Comparison of ENCODE assay signal across 25 cellular contexts in genomic region chr6:150589828-150590227, GRCh38.
"Had no signal": no experiment of that assay in that cellular context is flagged by ENCODE, and none has a peak within 500 bp of the region (broad histone marks: within the 10 kb centered on the region; RNA-seq: fewer than 3 reads in every experiment).

No MANE protein-coding gene starts in this region.

- H3K4me1 Mint-ChIP-seq: naive thymus-derived CD4-positive, alpha-beta T cell had no signal

- H3K4me3 Mint-ChIP-seq: endodermal cell; naive thymus-derived CD4-positive, alpha-beta T cell; nephron had no signal

- H2AFZ ChIP-seq: hepatocyte had no signal

- H3K27me3 Mint-ChIP-seq: stimulated activated memory B cell treated with anti-CD40 and anti-IgM and Interleukin-4, amounts not matched to agents 10 μg/mL and 1 μg/mL and 100 μg/mL, for 72 hours had no signal

- DNase-seq: effector CD8-positive, alpha-beta T cell; endodermal cell; heart left ventricle; left cardiac atrium; left ventricle myocardium superior; lower lobe of right lung; naive thymus-derived CD4-positive, alpha-beta T cell; nucleus accumbens; psoas muscle; right cardiac atrium; sigmoid colon; spleen; stimulated activated CD4-positive, alpha-beta T cell treated with anti-CD3 and anti-CD28 coated beads, Interleukin-4, amount 100 ng/mL, for 4 hours; stimulated activated naive CD8-positive, alpha-beta T cell treated with anti-CD3 and anti-CD28 coated beads, Interleukin-15, Interleukin-2, amounts not matched to agents 100 U/mL and 50 U/mL, for 24 hours; upper lobe of left lung had no signal

- H3K27ac ChIP-seq: esophagus muscularis mucosa, foreskin keratinocyte, gastroesophageal sphincter, heart left ventricle, hepatocyte, lower lobe of right lung, psoas muscle, sigmoid colon, spleen, thoracic aorta, tibial nerve, upper lobe of left lung had no signal

- H3K79me2 ChIP-seq: hepatocyte had no signal

- H3K27me3 ChIP-seq: esophagus muscularis mucosa, gastroesophageal sphincter, hepatocyte, sigmoid colon, spleen, tibial nerve, upper lobe of left lung had no signal

- H3K27ac Mint-ChIP-seq: endodermal cell; naive thymus-derived CD4-positive, alpha-beta T cell; stimulated activated memory B cell treated with anti-CD40 and anti-IgM and Interleukin-4, amounts not matched to agents 10 μg/mL and 1 μg/mL and 100 μg/mL, for 72 hours had no signal

- FAIRE-seq: islet of Langerhans, urothelium cell line had no signal

- H3K4me1 ChIP-seq: gastroesophageal sphincter, heart left ventricle, lower lobe of right lung, psoas muscle, sigmoid colon, tibial nerve, upper lobe of left lung had no signal

- H3K36me3 Mint-ChIP-seq: naive thymus-derived CD4-positive, alpha-beta T cell; stimulated activated memory B cell treated with anti-CD40 and anti-IgM and Interleukin-4, amounts not matched to agents 10 μg/mL and 1 μg/mL and 100 μg/mL, for 72 hours had no signal

- H3K9me3 Mint-ChIP-seq: endodermal cell; nephron; stimulated activated memory B cell treated with anti-CD40 and anti-IgM and Interleukin-4, amounts not matched to agents 10 μg/mL and 1 μg/mL and 100 μg/mL, for 72 hours had no signal

- H3K9me3 ChIP-seq: esophagus muscularis mucosa, gastroesophageal sphincter, heart left ventricle, lower lobe of right lung, psoas muscle, sigmoid colon, spleen, thoracic aorta, tibial nerve, upper lobe of left lung had no signal

- ATAC-seq: gastroesophageal sphincter; heart left ventricle; left cardiac atrium; left ventricle myocardium superior; naive thymus-derived CD4-positive, alpha-beta T cell; psoas muscle; right cardiac atrium; stimulated activated memory B cell treated with anti-CD40 and anti-IgM and Interleukin-4, amounts not matched to agents 10 μg/mL and 1 μg/mL and 100 μg/mL, for 72 hours; stimulated activated naive CD8-positive, alpha-beta T cell treated with anti-CD3 and anti-CD28 coated beads, Interleukin-15, Interleukin-2, amounts not matched to agents 100 U/mL and 50 U/mL, for 24 hours had no signal

- H3K36me3 ChIP-seq: esophagus muscularis mucosa, gastroesophageal sphincter, heart left ventricle, lower lobe of right lung, sigmoid colon, spleen, thoracic aorta, tibial nerve, upper lobe of left lung had no signal

- H3K4me3 ChIP-seq: esophagus muscularis mucosa, gastroesophageal sphincter, heart left ventricle, hepatocyte, lower lobe of right lung, psoas muscle, sigmoid colon, spleen, thoracic aorta, tibial nerve, upper lobe of left lung had no signal

- H3K4me2 ChIP-seq: hepatocyte had no signal
